Comparison of ENCODE assay signal across 33 cellular contexts in the genomic region with DNA sequence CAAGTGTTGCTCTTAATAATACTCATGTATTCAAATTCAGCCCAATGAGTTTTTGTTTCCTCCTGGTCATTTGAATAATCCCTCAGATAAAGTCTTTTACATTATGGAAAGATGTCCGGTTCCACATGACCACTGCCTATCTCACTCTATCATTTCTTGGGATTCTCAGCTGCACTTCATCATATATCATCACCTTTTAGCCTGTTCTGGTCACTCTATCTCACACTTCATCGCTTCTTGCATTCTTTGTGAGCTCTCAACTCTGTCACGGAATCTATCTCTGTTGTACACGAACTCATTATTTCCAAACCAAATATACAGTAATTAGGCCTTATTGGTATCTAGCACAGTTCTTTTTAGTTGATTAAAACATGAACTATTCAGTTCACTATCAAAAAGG.
DNase-seq lines count a peak whose midpoint lies in the region; ATAC-seq and TF ChIP-seq lines count a peak whose summit lies in the region.
"Had no signal": no experiment of that assay in that cellular context is flagged by ENCODE, and none has a peak within 500 bp of the region (broad histone marks: within the 10 kb centered on the region; RNA-seq: fewer than 3 reads in every experiment).

No MANE protein-coding gene starts in this region.

- no peak overlapping the region for H3K4me3 ChIP-seq in cardiac muscle cell
- H3K4me3 ChIP-seq in left ventricle myocardium inferior, result no peak overlapping the region
- H3K4me3 ChIP-seq in smooth muscle cell, result no peak overlapping the region
- H3K4me3 ChIP-seq: A549; BLaER1; BLaER1 treated with 17β-estradiol and CSF1 and Interleukin-3, amounts not matched to agents 10 nM and 100 nM had no signal

- no peaks in the 10 kb centered on the region for H3F3A ChIP-seq in smooth muscle cell (ENCODE audit: low read depth)

- peak overlapping the region; percentile 17 for H2AFZ ChIP-seq in smooth muscle cell (ENCODE audit: low read depth)

- H4K20me1 ChIP-seq in smooth muscle cell (ENCODE audit: low read depth), result no peaks in the 10 kb centered on the region
- H4K20me1 ChIP-seq: BLaER1; BLaER1 treated with 17β-estradiol and CSF1 and Interleukin-3, amounts not matched to agents 10 nM and 100 nM had no signal

- H3K4me1 ChIP-seq in cardiac muscle cell (ENCODE audit: low read depth), result peaks cover 26% of the 10 kb centered on the region
- peaks cover 6% of the 10 kb centered on the region for H3K4me1 ChIP-seq in left ventricle myocardium inferior
- H3K4me1 ChIP-seq in smooth muscle cell (ENCODE audit: low read depth), result no peaks in the 10 kb centered on the region
- H3K4me1 ChIP-seq: A549; BLaER1; BLaER1 treated with 17β-estradiol and CSF1 and Interleukin-3, amounts not matched to agents 10 nM and 100 nM; Caco-2 had no signal

- 32% methylated on average over 4 of the region's 4 CpGs for WGBS in smooth muscle cell (ENCODE audit: low lambda C conversion rate)

- ATAC-seq in Right ventricle myocardium superior (ENCODE audit: poor library complexity) (peak; percentile 25), left ventricle myocardium superior (no peak), GM21515 (IDR thresholded peaks at IDR 0.05; ENCODE audit: unreplicated experiment) (no peak), HG03432 (IDR thresholded peaks at IDR 0.05; ENCODE audit: unreplicated experiment) (no peak)
- ATAC-seq: A549; CD8-positive, alpha-beta T cell had no signal

- H3K9ac ChIP-seq in smooth muscle cell (ENCODE audit: low read depth), result no peak overlapping the region
- H3K9ac ChIP-seq: BLaER1; BLaER1 treated with 17β-estradiol and CSF1 and Interleukin-3, amounts not matched to agents 10 nM and 100 nM had no signal

- H3K36me3 ChIP-seq in cardiac muscle cell, result no peaks in the 10 kb centered on the region
- H3K36me3 ChIP-seq in left ventricle myocardium inferior, result no peaks in the 10 kb centered on the region
- no peaks in the 10 kb centered on the region for H3K36me3 ChIP-seq in smooth muscle cell (ENCODE audit: low read depth)
- H3K36me3 ChIP-seq: BE2C; BLaER1; BLaER1 treated with 17β-estradiol and CSF1 and Interleukin-3, amounts not matched to agents 10 nM and 100 nM had no signal

- no peaks in the 10 kb centered on the region for H3K79me2 ChIP-seq in smooth muscle cell (ENCODE audit: low read depth)

- intact Hi-C loops in Right ventricle myocardium superior (cut with DNase I), result no loop called here
- intact Hi-C loops in left ventricle myocardium superior (cut with micrococcal nuclease), result no loop called here
- intact Hi-C loops in left ventricle myocardium inferior (cut with micrococcal nuclease), result no loop called here

- DNase-seq in Right ventricle myocardium superior, result no peak
- no peak for DNase-seq in left ventricle myocardium superior
- DNase-seq in cardiac muscle cell (ENCODE audit: low read depth in 1 of 2, low spot score in 1 of 2), result peak in 1 of 2 donors; percentile 62
- DNase-seq in left ventricle myocardium inferior, result no peak
- DNase-seq in left kidney (ENCODE audit: low read depth, low spot score), result peak; percentile 19
- DNase-seq in smooth muscle cell (lab: John Stamatoyannopoulos, UW; ENCODE audit: unreplicated experiment), result no peak
- DNase-seq: 8988T; ACHN; AML-193; BE2C; C1 segment of cervical spinal cord; Caco-2; Calu3; CD4-positive, alpha-beta memory T cell; CD4-positive, alpha-beta T cell; CD4-positive, CD25-positive, alpha-beta regulatory T cell; CD8-positive, alpha-beta memory T cell; CD8-positive, alpha-beta T cell; COR-L47; DMS 273 treated with DMSO at 0.1 percent for 48 hours; DMS153; DMS53; DMS79; DMS79 treated with DMSO at 0.1 percent for 48 hours; DND-41; EL had no signal

- H3K4me2 ChIP-seq in smooth muscle cell, result no peak overlapping the region
- H3K4me2 ChIP-seq: A549; BLaER1; BLaER1 treated with 17β-estradiol and CSF1 and Interleukin-3, amounts not matched to agents 10 nM and 100 nM had no signal

- H3K9me3 ChIP-seq in cardiac muscle cell (ENCODE audit: low read depth), result no peaks in the 10 kb centered on the region
- H3K9me3 ChIP-seq in left ventricle myocardium inferior (replicated peaks), result no peaks in the 10 kb centered on the region
- H3K9me3 ChIP-seq in smooth muscle cell (replicated peaks; ENCODE audit: low read depth), result no peaks in the 10 kb centered on the region
- H3K9me3 ChIP-seq: A549, BE2C, BLaER1, Caco-2 had no signal

- no peak for TF ChIP-seq CTCF in cardiac muscle cell (IDR thresholded peaks at IDR 0.05; ENCODE audit: low read depth, low read length)
- no peak for TF ChIP-seq CTCF in left ventricle myocardium inferior (IDR thresholded peaks at IDR 0.05; ENCODE audit: borderline replicate concordance)
- no peak for TF ChIP-seq CTCF in smooth muscle cell (IDR thresholded peaks at IDR 0.05; ENCODE audit: borderline replicate concordance, insufficient read depth, poor library complexity, severe bottlenecking)

- peak overlapping the region; percentile 77 for H3K27ac ChIP-seq in cardiac muscle cell
- H3K27ac ChIP-seq in left ventricle myocardium inferior (replicated peaks), result no peak overlapping the region
- no peak overlapping the region for H3K27ac ChIP-seq in smooth muscle cell (ENCODE audit: low read depth)
- H3K27ac ChIP-seq: 22Rv1; A549; BLaER1; BLaER1 treated with 17β-estradiol and CSF1 and Interleukin-3, amounts not matched to agents 10 nM and 100 nM; C4-2B had no signal

- H3K27me3 ChIP-seq in cardiac muscle cell (no peaks in the 10 kb centered on the region), left ventricle myocardium inferior (ENCODE audit: low read depth) (no peaks in the 10 kb centered on the region), smooth muscle cell (ENCODE audit: low read depth) (no peaks in the 10 kb centered on the region)
- H3K27me3 ChIP-seq: BE2C; BLaER1; BLaER1 treated with 17β-estradiol and CSF1 and Interleukin-3, amounts not matched to agents 10 nM and 100 nM had no signal
